ENCODE assay signal across 8 cellular contexts in genomic region chr17:58501451-58501850, GRCh38.
"Had no signal": no experiment of that assay in that cellular context is flagged by ENCODE, and none has a peak within 500 bp of the region (broad histone marks: within the 10 kb centered on the region; RNA-seq: fewer than 3 reads in every experiment).

No MANE protein-coding gene starts in this region.

- ATAC-seq: GM12878 had no signal

- FAIRE-seq: G401.6, GM12878, GM12891, GM12892, GM18507, GM19239 had no signal

- DNase-seq: GDM1, GF-D8 had no signal

- H3K4me3 ChIP-seq: GM12878 had no signal
